In genomic region chrX:9785252-9785943, GRCh38 we compare ENCODE assay signal across 12 cellular contexts. TPM values are rescaled to one million over a fixed set of nuclear protein-coding genes. Genes with fewer than 3 reads are reported as not detected.
A peak's percentile ranks its signal among the peaks of the same experiment; 100 is the strongest.
DNase-seq lines count a peak whose midpoint lies in the region; ATAC-seq and TF ChIP-seq lines count a peak whose summit lies in the region.
"Had no signal": no experiment of that assay in that cellular context is flagged by ENCODE, and none has a peak within 500 bp of the region (broad histone marks: within the 10 kb centered on the region; RNA-seq: fewer than 3 reads in every experiment).

No MANE protein-coding gene starts in this region.

- no peaks in the 10 kb centered on the region for H3F3A ChIP-seq in neural cell (ENCODE audit: insufficient read depth, low read length, poor library complexity, severe bottlenecking)

- H3K79me2 ChIP-seq in neural cell (replicated peaks; ENCODE audit: insufficient read depth, low read length) = no peaks in the 10 kb centered on the region

- peak overlapping the region; percentile 50 for H3K9ac ChIP-seq in neural cell (ENCODE audit: low read length)

- H3K36me3 Mint-ChIP-seq in HFFc6 (ENCODE audit: low read depth) = no peaks in the 10 kb centered on the region
- H3K36me3 Mint-ChIP-seq: CD4-positive, CD25-positive, alpha-beta regulatory T cell had no signal

- H3K4me3 ChIP-seq in A673 (ENCODE audit: low read depth, low read length, poor library complexity, severe bottlenecking) (peak overlapping the region; percentile 52), LNCaP clone FGC (ENCODE audit: low read depth, low read length) (peak overlapping the region; percentile 64), neural cell (ENCODE audit: low read length) (peak overlapping the region; percentile 66), tibial nerve (peak overlapping the region in 2 of 4 donors; percentile 20 to 54)

- TF ChIP-seq CTCF in A673 (conservative IDR thresholded peaks at IDR 0.05; ENCODE audit: low read depth, low read length) (no peak), LNCaP clone FGC (IDR thresholded peaks at IDR 0.05; ENCODE audit: control insufficient read depth, extremely low read depth, insufficient read depth) (no peak), foreskin keratinocyte (conservative IDR thresholded peaks at IDR 0.05) (no peak), neural cell (IDR thresholded peaks at IDR 0.05; ENCODE audit: poor library complexity, severe bottlenecking) (peak; percentile 18), HFFc6 (IDR thresholded peaks at IDR 0.05) (no peak), tibial nerve (IDR thresholded peaks at IDR 0.05) (no peak), RWPE1 (conservative IDR thresholded peaks at IDR 0.05; ENCODE audit: low read depth) (no peak)

- no peak overlapping the region for H3K4me2 ChIP-seq in neural cell (ENCODE audit: low read length)

- H3K9me3 ChIP-seq in A673 (ENCODE audit: low read depth, low read length, poor library complexity, severe bottlenecking) (no peaks in the 10 kb centered on the region), neural cell (ENCODE audit: low read length) (no peaks in the 10 kb centered on the region), tibial nerve (no peaks in the 10 kb centered on the region)

- H3K4me1 ChIP-seq in A673 (ENCODE audit: insufficient read depth, low read length, poor library complexity, severe bottlenecking) = peaks cover 16% of the 10 kb centered on the region
- H3K4me1 ChIP-seq in foreskin keratinocyte = peaks cover under 1% of the 10 kb centered on the region
- peaks cover 0 to 14% (median 0%) of the 10 kb centered on the region in 4 donors for H3K4me1 ChIP-seq in tibial nerve

- no peaks in the 10 kb centered on the region for H3K9me3 Mint-ChIP-seq in HFFc6
- H3K9me3 Mint-ChIP-seq: activated B cell treated with CpG ODN at 0.5 μM for 24 hours had no signal

- TF ChIP-seq POLR2A in tibial nerve (IDR thresholded peaks at IDR 0.05) = no peak

- H3K27me3 Mint-ChIP-seq in HFFc6 (ENCODE audit: insufficient read depth) = peaks cover 20% of the 10 kb centered on the region

- BruUV-seq in A673 (replicated peaks; lab: Mats Ljungman, UMichigan) = no TSS peak

- H3K4me1 Mint-ChIP-seq in HFFc6 (ENCODE audit: low read depth) = no peaks in the 10 kb centered on the region

- ATAC-seq in foreskin keratinocyte = peak; percentile 34

- no peak overlapping the region for H3K4me3 Mint-ChIP-seq in HFFc6
- H3K4me3 Mint-ChIP-seq: activated B cell treated with CpG ODN at 0.5 μM for 24 hours had no signal

- no peaks in the 10 kb centered on the region for H4K20me1 ChIP-seq in neural cell (ENCODE audit: insufficient read depth)

- no peak overlapping the region for H3K27ac Mint-ChIP-seq in HFFc6
- H3K27ac Mint-ChIP-seq: activated B cell treated with CpG ODN at 0.5 μM for 24 hours; CD4-positive, CD25-positive, alpha-beta regulatory T cell had no signal

- H2AFZ ChIP-seq in neural cell (ENCODE audit: low read depth, low read length) = no peak overlapping the region

- intact Hi-C loops in A673 (cut with micrococcal nuclease; ENCODE audit: unreplicated experiment) = no loop called here

- TF ChIP-seq EP300 in neural cell (conservative IDR thresholded peaks at IDR 0.05; ENCODE audit: poor library complexity, severe bottlenecking) (no peak), tibial nerve (IDR thresholded peaks at IDR 0.05) (no peak)

- H3K27me3 ChIP-seq in A673 (replicated peaks; ENCODE audit: insufficient read depth, low read depth, low read length, poor library complexity) (peaks cover 4% of the 10 kb centered on the region), foreskin keratinocyte (no peaks in the 10 kb centered on the region), neural cell (ENCODE audit: insufficient read depth, low read depth, low read length) (no peaks in the 10 kb centered on the region), tibial nerve (peaks cover 0 to 33% of the 10 kb centered on the region in 2 donors)

- no peak for DNase-seq in A673 (ENCODE audit: low spot score)
- DNase-seq in LNCaP clone FGC (ENCODE audit: low read depth) = no peak
- no peak for DNase-seq in foreskin keratinocyte
- no peak for DNase-seq in HFFc6
- no peak for DNase-seq in tibial nerve (ENCODE audit: low spot score in 2 of 2)
- DNase-seq in RWPE1 (ENCODE audit: low spot score) = no peak
- no peak for DNase-seq in NCI-H1105 (lab: John Stamatoyannopoulos, UW)
- DNase-seq: activated B cell treated with CpG ODN at 0.5 μM for 24 hours; CD4-positive, CD25-positive, alpha-beta regulatory T cell; NCI-H524 had no signal

- WGBS in tibial nerve, 2 donors = 21 to 90% methylated on average over 2 to 23 of the region's 58 CpGs

- POLR2A ChIA-PET in A673 (lab: Charles Lee; ENCODE audit: low non-redundant PET) = no interaction called here
- POLR2A ChIA-PET in RWPE1 (lab: Yijun Ruan, JAX; ENCODE audit: low non-redundant PET) = no interaction called here

- no peak for TF ChIP-seq RAD21 in neural cell (conservative IDR thresholded peaks at IDR 0.05)

- H3K9me2 ChIP-seq in neural cell (ENCODE audit: insufficient read depth, low read length) = no peaks in the 10 kb centered on the region

- H3K36me3 ChIP-seq in A673 (ENCODE audit: insufficient read depth, low read length, poor library complexity, severe bottlenecking) = no peaks in the 10 kb centered on the region
- no peaks in the 10 kb centered on the region for H3K36me3 ChIP-seq in neural cell (ENCODE audit: insufficient read depth, low read length)
- H3K36me3 ChIP-seq in tibial nerve = no peaks in the 10 kb centered on the region

- CTCF ChIA-PET in A673 (lab: Charles Lee) (no interaction called here), RWPE1 (lab: Yijun Ruan, JAX) (interaction anchor here (0.6 kb wide), 1 partner anchor 551 kb away, joined by 3 read pairs; no protein-coding TSS in a partner anchor)

- H3K27ac ChIP-seq in A673 (ENCODE audit: low read depth, low read length, poor library complexity, severe bottlenecking) (no peak overlapping the region), foreskin keratinocyte (no peak overlapping the region), neural cell (ENCODE audit: low read length) (no peak overlapping the region), tibial nerve (no peak overlapping the region), RWPE1 (no peak overlapping the region)

TF ChIP-seq in neural cell, 6 proteins besides CTCF, POLR2A, EP300 and RAD21:
- no peak for TF ChIP-seq POLR2AphosphoS5 (IDR thresholded peaks at IDR 0.05)
- TF ChIP-seq TAF1 (IDR thresholded peaks at IDR 0.05; ENCODE audit: low read depth) = no peak
- no peak for TF ChIP-seq REST (IDR thresholded peaks at IDR 0.05; ENCODE audit: borderline replicate concordance)
- TF ChIP-seq EZH2 (IDR thresholded peaks at IDR 0.05; ENCODE audit: borderline replicate concordance, insufficient read depth, low read length, poor library complexity, severe bottlenecking) = no peak
- no peak for TF ChIP-seq SMC3 (conservative IDR thresholded peaks at IDR 0.05; ENCODE audit: poor library complexity)
- TF ChIP-seq MXI1 (conservative IDR thresholded peaks at IDR 0.05; ENCODE audit: poor library complexity, severe bottlenecking) = no peak

RNA-seq across cellular contexts. Expression of gene SHROOM2, which starts 0.8 kb away (rescaled TPM):
- 3.7 and 5.4 TPM in 2 replicates for total RNA-seq in A673 (2021)
- total RNA-seq in foreskin keratinocyte = 6.4 and 7.3 TPM in 2 replicates
- polyA plus RNA-seq in foreskin keratinocyte = 2.5 and 3.2 TPM in 2 replicates
- polyA plus RNA-seq in neural cell = 9.2 and 10.1 TPM in 2 replicates
- 16.8 and 17.6 TPM in 2 replicates for polyA minus RNA-seq in neural cell
- total RNA-seq in HFFc6 (2021; fragmentation: NEBNext Ultra II Directional; extraction: Animal tissue kit (Norgen Biotek cat#: 25700)) = 1 to 10 TPM; 1.6 to 3.5 (median 2.9) TPM
- 1 to 10 TPM; 2.7 to 5.0 (median 3.6) TPM for total RNA-seq in tibial nerve
- total RNA-seq: activated B cell treated with CpG ODN at 0.5 μM for 24 hours had no signal
- polyA plus RNA-seq: CD4-positive, CD25-positive, alpha-beta regulatory T cell had no signal

RNA-seq across cellular contexts. Expression of gene GPR143, which starts 19.8 kb away (rescaled TPM):
- total RNA-seq in A673 (2021) = 0.50 and 1.2 TPM in 2 replicates
- total RNA-seq in foreskin keratinocyte = 1.2 and 1.3 TPM in 2 replicates
- 0.93 and 1.3 TPM in 2 replicates for polyA plus RNA-seq in foreskin keratinocyte
- polyA plus RNA-seq in neural cell = 5.5 and 7.1 TPM in 2 replicates
- polyA minus RNA-seq in neural cell = 4.6 and 4.9 TPM in 2 replicates
- total RNA-seq in HFFc6 (2021; fragmentation: NEBNext Ultra II Directional; extraction: Animal tissue kit (Norgen Biotek cat#: 25700)) = not detected
- under 1 TPM in 1 of 4 donors, not detected in 3; 0.21 TPM for total RNA-seq in tibial nerve
- total RNA-seq: activated B cell treated with CpG ODN at 0.5 μM for 24 hours; CD4-positive, CD25-positive, alpha-beta regulatory T cell; osteoblast had no signal
